1 cellular context compared by ENCODE assay signal in the genomic region with DNA sequence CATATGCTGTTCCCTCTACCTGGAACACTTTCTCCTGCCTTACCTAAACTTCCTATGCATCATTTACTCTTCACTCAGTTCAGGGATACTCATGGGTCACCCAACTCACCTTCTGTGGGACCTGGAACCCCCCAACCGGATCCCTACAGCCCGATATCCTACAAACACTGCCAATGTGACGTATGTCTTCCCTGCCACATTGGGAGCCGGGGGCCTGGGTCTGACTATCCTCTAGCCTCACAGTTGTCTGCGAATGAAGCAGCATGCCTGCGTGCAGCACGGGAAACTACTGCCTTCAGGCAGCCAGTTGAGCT.
TF ChIP-seq lines count a peak whose summit lies in the region.

No MANE protein-coding gene starts in this region.

TF ChIP-seq in WTC11, 78 proteins besides CTCF, POLR2A, EP300 and RAD21 (continued from another document):
- TF ChIP-seq ZSCAN18 (CRISPR knock-in tag; IDR thresholded peaks at IDR 0.05), result no peak
- no peak for TF ChIP-seq TP53 (CRISPR knock-in tag; IDR thresholded peaks at IDR 0.05)
- no peak for TF ChIP-seq ZNF532 (CRISPR knock-in tag; IDR thresholded peaks at IDR 0.05; ENCODE audit: borderline replicate concordance)
